1 cellular context compared by ENCODE assay signal in genomic region chr6:56247654-56248122, GRCh38.
TF ChIP-seq lines count a peak whose summit lies in the region.

No MANE protein-coding gene starts in this region.

TF ChIP-seq in SK-N-SH, 30 proteins besides CTCF, POLR2A, EP300 and RAD21 (continued from another document):
- no peak for TF ChIP-seq USF1 (IDR thresholded peaks at IDR 0.05; ENCODE audit: borderline replicate concordance, low read depth)
- no peak for TF ChIP-seq MEF2A (IDR thresholded peaks at IDR 0.05; ENCODE audit: borderline replicate concordance, low read depth)
